ENCODE assay signal across 22 cellular contexts in genomic region chr5:179912386-179912785, GRCh38. TPM values are rescaled to one million over a fixed set of nuclear protein-coding genes. Genes with fewer than 3 reads are reported as not detected.
DNase-seq lines count a peak whose midpoint lies in the region; ATAC-seq and TF ChIP-seq lines count a peak whose summit lies in the region.
"Had no signal": no experiment of that assay in that cellular context is flagged by ENCODE, and none has a peak within 500 bp of the region (broad histone marks: within the 10 kb centered on the region; RNA-seq: fewer than 3 reads in every experiment).

No MANE protein-coding gene starts in this region.

- no peaks in the 10 kb centered on the region for H3K36me3 ChIP-seq in esophagus (ENCODE audit: control insufficient read depth in 2 of 2, insufficient read depth in 2 of 2, low read length in 1 of 2)
- H3K36me3 ChIP-seq in naive thymus-derived CD4-positive, alpha-beta T cell (ENCODE audit: control insufficient read depth in 2 of 3, insufficient read depth in 3 of 3, low read length in 3 of 3) = no peaks in the 10 kb centered on the region

- no peaks in the 10 kb centered on the region for H3K9me3 Mint-ChIP-seq in activated naive CD4-positive, alpha-beta T cell treated with anti-CD3 and anti-CD28 coated beads, Interleukin-2, amount 10 ng/mL, durations not matched to agents 7 days and 5 days
- H3K9me3 Mint-ChIP-seq in naive thymus-derived CD4-positive, alpha-beta T cell = no peaks in the 10 kb centered on the region
- H3K9me3 Mint-ChIP-seq in activated CD4-positive, alpha-beta memory T cell treated with anti-CD3 and anti-CD28 coated beads for 36 hours = no peaks in the 10 kb centered on the region
- H3K9me3 Mint-ChIP-seq: CD4-positive, CD25-positive, alpha-beta regulatory T cell; H9 had no signal

- peaks cover 24% of the 10 kb centered on the region for H3K27me3 Mint-ChIP-seq in activated naive CD4-positive, alpha-beta T cell treated with anti-CD3 and anti-CD28 coated beads, Interleukin-2, amount 10 ng/mL, durations not matched to agents 7 days and 5 days
- H3K27me3 Mint-ChIP-seq in naive thymus-derived CD4-positive, alpha-beta T cell = peaks cover 0 to 6% (median 0%) of the 10 kb centered on the region in 5 donors
- peaks cover 1% of the 10 kb centered on the region for H3K27me3 Mint-ChIP-seq in activated CD4-positive, alpha-beta memory T cell treated with anti-CD3 and anti-CD28 coated beads for 36 hours

- no peaks in the 10 kb centered on the region for H3K27me3 ChIP-seq in esophagus (ENCODE audit: control insufficient read depth in 1 of 2, insufficient read depth in 2 of 2, low read length in 2 of 2)
- H3K27me3 ChIP-seq in naive thymus-derived CD4-positive, alpha-beta T cell (ENCODE audit: control insufficient read depth in 2 of 2, insufficient read depth in 2 of 2, low read length in 2 of 2) = no peaks in the 10 kb centered on the region

- H3K4me3 Mint-ChIP-seq in activated naive CD4-positive, alpha-beta T cell treated with anti-CD3 and anti-CD28 coated beads, Interleukin-2, amount 10 ng/mL, durations not matched to agents 7 days and 5 days = no peak overlapping the region
- H3K4me3 Mint-ChIP-seq in naive thymus-derived CD4-positive, alpha-beta T cell = no peak overlapping the region
- no peak overlapping the region for H3K4me3 Mint-ChIP-seq in activated CD4-positive, alpha-beta memory T cell treated with anti-CD3 and anti-CD28 coated beads for 36 hours
- H3K4me3 Mint-ChIP-seq: CD4-positive, CD25-positive, alpha-beta regulatory T cell; H9 had no signal

- intact Hi-C loops in sciatic nerve (cut with DNase I) = no loop called here
- intact Hi-C loops in naive thymus-derived CD4-positive, alpha-beta T cell (cut with micrococcal nuclease) = no loop called here
- intact Hi-C loops in activated CD4-positive, alpha-beta memory T cell treated with anti-CD3 and anti-CD28 coated beads for 36 hours (cut with micrococcal nuclease) = no loop called here

- no peak for TF ChIP-seq POLR2A in GM18505 (IDR thresholded peaks at IDR 0.05; ENCODE audit: borderline replicate concordance, extremely low read depth, insufficient read depth, insufficient read length)

- H3K9me3 ChIP-seq in esophagus (ENCODE audit: control insufficient read depth in 2 of 2, insufficient read depth in 1 of 2, low read depth in 1 of 2, low read length in 1 of 2) = no peaks in the 10 kb centered on the region
- H3K9me3 ChIP-seq in naive thymus-derived CD4-positive, alpha-beta T cell (ENCODE audit: control insufficient read depth in 2 of 3, low read length in 3 of 3) = no peaks in the 10 kb centered on the region

- H3K4me1 Mint-ChIP-seq in activated naive CD4-positive, alpha-beta T cell treated with anti-CD3 and anti-CD28 coated beads, Interleukin-2, amount 10 ng/mL, durations not matched to agents 7 days and 5 days = peaks cover 5% of the 10 kb centered on the region
- peaks cover 0 to 14% (median 9%) of the 10 kb centered on the region in 7 donors for H3K4me1 Mint-ChIP-seq in naive thymus-derived CD4-positive, alpha-beta T cell
- H3K4me1 Mint-ChIP-seq in activated CD4-positive, alpha-beta memory T cell treated with anti-CD3 and anti-CD28 coated beads for 36 hours (ENCODE audit: low read depth) = peaks cover 2% of the 10 kb centered on the region

- WGBS in esophagus, 2 donors = 69 to 79% methylated on average over 7 of the region's 7 CpGs

- no peaks in the 10 kb centered on the region for H3K36me3 Mint-ChIP-seq in activated naive CD4-positive, alpha-beta T cell treated with anti-CD3 and anti-CD28 coated beads, Interleukin-2, amount 10 ng/mL, durations not matched to agents 7 days and 5 days
- H3K36me3 Mint-ChIP-seq in naive thymus-derived CD4-positive, alpha-beta T cell = no peaks in the 10 kb centered on the region
- H3K36me3 Mint-ChIP-seq in activated CD4-positive, alpha-beta memory T cell treated with anti-CD3 and anti-CD28 coated beads for 36 hours = no peaks in the 10 kb centered on the region
- H3K36me3 Mint-ChIP-seq: CD4-positive, CD25-positive, alpha-beta regulatory T cell had no signal

- peaks cover 9% of the 10 kb centered on the region in 2 donors for H3K4me1 ChIP-seq in esophagus (ENCODE audit: control insufficient read depth in 2 of 2, insufficient read depth in 2 of 2, low read length in 1 of 2)
- H3K4me1 ChIP-seq in naive thymus-derived CD4-positive, alpha-beta T cell (ENCODE audit: control insufficient read depth in 2 of 2, insufficient read depth in 2 of 2, low read length in 2 of 2) = peaks cover 7% of the 10 kb centered on the region in 2 donors

- peak overlapping the region; percentile 10 to 26 for H3K27ac ChIP-seq in esophagus (ENCODE audit: low read depth in 2 of 2, low read length in 1 of 2)
- H3K27ac ChIP-seq in naive thymus-derived CD4-positive, alpha-beta T cell (ENCODE audit: low read depth, low read length) = no peak overlapping the region
- H3K27ac ChIP-seq: 22Rv1, RWPE1 had no signal

- no peak overlapping the region for H3K27ac Mint-ChIP-seq in activated naive CD4-positive, alpha-beta T cell treated with anti-CD3 and anti-CD28 coated beads, Interleukin-2, amount 10 ng/mL, durations not matched to agents 7 days and 5 days
- H3K27ac Mint-ChIP-seq in naive thymus-derived CD4-positive, alpha-beta T cell = no peak overlapping the region
- no peak overlapping the region for H3K27ac Mint-ChIP-seq in activated CD4-positive, alpha-beta memory T cell treated with anti-CD3 and anti-CD28 coated beads for 36 hours
- H3K27ac Mint-ChIP-seq: CD4-positive, CD25-positive, alpha-beta regulatory T cell; H9 had no signal

- POLR2A ChIA-PET in naive thymus-derived CD4-positive, alpha-beta T cell (lab: Charles Lee) = interaction anchor here (1.6 kb wide), 1 partner anchor 106 kb away, joined by 4 read pairs; the partner anchor contains the start of gene MGAT4B
- POLR2A ChIA-PET in activated CD4-positive, alpha-beta memory T cell treated with anti-CD3 and anti-CD28 coated beads for 36 hours (lab: Charles Lee) = no interaction called here

- ATAC-seq in sciatic nerve (no peak), GM18505 (IDR thresholded peaks at IDR 0.05; ENCODE audit: unreplicated experiment) (no peak)
- no peak for ATAC-seq in naive thymus-derived CD4-positive, alpha-beta T cell
- ATAC-seq: PC-3 had no signal

- DNase-seq in activated naive CD4-positive, alpha-beta T cell treated with anti-CD3 and anti-CD28 coated beads, Interleukin-2, amount 10 ng/mL, durations not matched to agents 7 days and 5 days = peak; percentile 3
- no peak for DNase-seq in activated naive CD4-positive, alpha-beta T cell (lab: John Stamatoyannopoulos, UW)
- peak; percentile 33 for DNase-seq in sciatic nerve (ENCODE audit: low spot score)
- DNase-seq in naive thymus-derived CD4-positive, alpha-beta T cell = no peak
- no peak for DNase-seq in activated CD4-positive, alpha-beta memory T cell treated with anti-CD3 and anti-CD28 coated beads for 36 hours
- DNase-seq in stimulated activated naive CD4-positive, alpha-beta T cell (lab: John Stamatoyannopoulos, UW) = no peak
- DNase-seq: AML-193; CD4-positive, CD25-positive, alpha-beta regulatory T cell; COR-L47; DMS 273 treated with DMSO at 0.1 percent for 48 hours; GDM1; KG1; NCI-H1436; NCI-H2029; NCI-H345; NCI-H526; PC-3 had no signal

- no peak overlapping the region for H3K4me3 ChIP-seq in esophagus (ENCODE audit: low read depth in 1 of 2, low read length in 2 of 2)
- no peak overlapping the region for H3K4me3 ChIP-seq in naive thymus-derived CD4-positive, alpha-beta T cell (ENCODE audit: low read length)

- CTCF ChIA-PET in activated naive CD4-positive, alpha-beta T cell treated with anti-CD3 and anti-CD28 coated beads, Interleukin-2, amount 10 ng/mL, durations not matched to agents 7 days and 5 days (lab: Charles Lee) = interaction anchor here (0.6 kb wide), 1 partner anchor 37 kb away, joined by 4 read pairs; no protein-coding TSS in a partner anchor
- CTCF ChIA-PET in naive thymus-derived CD4-positive, alpha-beta T cell (lab: Charles Lee) = no interaction called here
- CTCF ChIA-PET in activated CD4-positive, alpha-beta memory T cell treated with anti-CD3 and anti-CD28 coated beads for 36 hours (lab: Charles Lee) = interaction anchor here (1.2 to 1.8 kb wide), 3 partner anchors 92 to 178 kb away, joined by 3 to 6 read pairs (median 4); partner anchors contain the start of gene SQSTM1

RNA-seq across cellular contexts. Expression of gene TBC1D9B, which starts 4.7 kb away (rescaled TPM):
- 10 to 100 TPM; 44.8 to 69.5 TPM for polyA plus RNA-seq in esophagus
- total RNA-seq in sciatic nerve = 132 TPM
- total RNA-seq in naive thymus-derived CD4-positive, alpha-beta T cell = 100 to 1,000 TPM in 1 of 5 experiments, 10 to 100 TPM in 4; 71.3 to 117 (median 86.9) TPM
- 10 to 100 TPM; 19.3 to 58.5 TPM for polyA plus RNA-seq in naive thymus-derived CD4-positive, alpha-beta T cell
- total RNA-seq in activated CD4-positive, alpha-beta memory T cell treated with anti-CD3 and anti-CD28 coated beads for 36 hours = 10 to 100 TPM; 59.0 to 62.8 TPM

RNA-seq across cellular contexts. Expression of gene MRNIP, which starts 53.8 kb away (rescaled TPM):
- 10 to 100 TPM; 12.2 to 31.5 TPM for polyA plus RNA-seq in esophagus
- total RNA-seq in sciatic nerve = 54.4 TPM
- total RNA-seq in naive thymus-derived CD4-positive, alpha-beta T cell = 100 to 1,000 TPM in 2 of 5 experiments, 10 to 100 TPM in 3; 27.9 to 133 (median 43.3) TPM
- 10 to 100 TPM; 19.4 to 23.8 TPM for polyA plus RNA-seq in naive thymus-derived CD4-positive, alpha-beta T cell
- total RNA-seq in activated CD4-positive, alpha-beta memory T cell treated with anti-CD3 and anti-CD28 coated beads for 36 hours = 10 to 100 TPM; 19.8 to 24.9 TPM

Comparison
In these comparisons a context has a peak if more than half of its experiments do, and no peak if none do; other contexts are left out.
1. DNase-seq: peak in activated naive CD4-positive, alpha-beta T cell treated with anti-CD3 and anti-CD28 coated beads, Interleukin-2, amount 10 ng/mL, durations not matched to agents 7 days and 5 days (single experiment) and sciatic nerve (single experiment); none in activated naive CD4-positive, alpha-beta T cell (0 of 4), naive thymus-derived CD4-positive, alpha-beta T cell (0 of 9), activated CD4-positive, alpha-beta memory T cell treated with anti-CD3 and anti-CD28 coated beads for 36 hours (single experiment) and stimulated activated naive CD4-positive, alpha-beta T cell (0 of 6).